ENCODE assay signal across 1 cellular context in the genomic region with DNA sequence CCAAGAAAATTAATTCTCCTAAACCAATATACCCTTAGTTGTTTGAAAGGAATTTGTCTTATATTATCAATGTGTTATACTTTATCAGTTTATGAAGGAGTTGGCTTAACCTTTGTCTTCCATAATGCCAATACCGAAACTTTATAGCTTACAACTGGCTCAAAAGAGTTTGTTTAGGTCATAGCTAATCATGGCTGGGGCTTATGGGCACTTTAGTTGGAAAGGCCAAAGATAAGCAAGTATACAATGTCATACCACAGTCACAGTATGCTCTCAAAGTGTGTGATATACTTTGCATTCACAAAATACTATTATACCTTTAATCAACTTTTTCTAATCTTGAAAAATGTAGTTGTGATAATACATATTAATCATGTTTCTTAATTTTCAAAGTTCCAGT.
TF ChIP-seq lines count a peak whose summit lies in the region.

No MANE protein-coding gene starts in this region.

TF ChIP-seq in HEK293, 187 proteins besides CTCF, POLR2A, EP300 and RAD21 (continued from another document):
- TF ChIP-seq HOXD13 (CRISPR knock-in tag; IDR thresholded peaks at IDR 0.05; ENCODE audit: borderline replicate concordance) (no peak), TCF7L2 (IDR thresholded peaks at IDR 0.05; ENCODE audit: borderline replicate concordance, low read depth, low read length) (peak; percentile 63; the same call in 1 of the 2 replicates), ZEB2 (tag by site-specific recombination; IDR thresholded peaks at IDR 0.05) (no peak), ZNF560 (tag by site-specific recombination; IDR thresholded peaks at IDR 0.05; ENCODE audit: borderline replicate concordance) (no peak), ZNF561 (tag by site-specific recombination; IDR thresholded peaks at IDR 0.05; ENCODE audit: borderline replicate concordance) (no peak), FEZF1 (tag by site-specific recombination; IDR thresholded peaks at IDR 0.05) (peak; percentile 56), ZNF747 (tag by site-specific recombination; IDR thresholded peaks at IDR 0.05) (no peak), HOXC10 (CRISPR knock-in tag; IDR thresholded peaks at IDR 0.05) (no peak), GLIS1 (tag by site-specific recombination; IDR thresholded peaks at IDR 0.05) (no peak), ZNF341 (tag by site-specific recombination; IDR thresholded peaks at IDR 0.05; ENCODE audit: low read depth) (no peak), ZFP41 (tag by site-specific recombination; IDR thresholded peaks at IDR 0.05; ENCODE audit: borderline replicate concordance) (no peak), ZNF777 (tag by site-specific recombination; IDR thresholded peaks at IDR 0.05; ENCODE audit: borderline replicate concordance) (no peak), BCL11A (tag by site-specific recombination; IDR thresholded peaks at IDR 0.05; ENCODE audit: low read depth) (no peak), ZNF670 (tag by site-specific recombination; IDR thresholded peaks at IDR 0.05; ENCODE audit: low read depth) (no peak), ZNF391 (tag by site-specific recombination; IDR thresholded peaks at IDR 0.05; ENCODE audit: borderline replicate concordance, low read depth) (no peak), KLF8 (tag by site-specific recombination; IDR thresholded peaks at IDR 0.05) (no peak), ZNF596 (tag by site-specific recombination; IDR thresholded peaks at IDR 0.05) (no peak), OSR2 (tag by site-specific recombination; IDR thresholded peaks at IDR 0.05) (peak; percentile 22; the same call in 1 of the 2 replicates), ZXDB (tag by site-specific recombination; IDR thresholded peaks at IDR 0.05) (peak; percentile 34; the same call in 1 of the 2 replicates), ZNF843 (tag by site-specific recombination; IDR thresholded peaks at IDR 0.05) (peak; percentile 63; the same call in 1 of the 2 replicates), REPIN1 (tag by site-specific recombination; IDR thresholded peaks at IDR 0.05; ENCODE audit: low read depth) (no peak), ZNF629 (tag by site-specific recombination; IDR thresholded peaks at IDR 0.05) (peak; percentile 47)
- TF ChIP-seq, protein P1, sequence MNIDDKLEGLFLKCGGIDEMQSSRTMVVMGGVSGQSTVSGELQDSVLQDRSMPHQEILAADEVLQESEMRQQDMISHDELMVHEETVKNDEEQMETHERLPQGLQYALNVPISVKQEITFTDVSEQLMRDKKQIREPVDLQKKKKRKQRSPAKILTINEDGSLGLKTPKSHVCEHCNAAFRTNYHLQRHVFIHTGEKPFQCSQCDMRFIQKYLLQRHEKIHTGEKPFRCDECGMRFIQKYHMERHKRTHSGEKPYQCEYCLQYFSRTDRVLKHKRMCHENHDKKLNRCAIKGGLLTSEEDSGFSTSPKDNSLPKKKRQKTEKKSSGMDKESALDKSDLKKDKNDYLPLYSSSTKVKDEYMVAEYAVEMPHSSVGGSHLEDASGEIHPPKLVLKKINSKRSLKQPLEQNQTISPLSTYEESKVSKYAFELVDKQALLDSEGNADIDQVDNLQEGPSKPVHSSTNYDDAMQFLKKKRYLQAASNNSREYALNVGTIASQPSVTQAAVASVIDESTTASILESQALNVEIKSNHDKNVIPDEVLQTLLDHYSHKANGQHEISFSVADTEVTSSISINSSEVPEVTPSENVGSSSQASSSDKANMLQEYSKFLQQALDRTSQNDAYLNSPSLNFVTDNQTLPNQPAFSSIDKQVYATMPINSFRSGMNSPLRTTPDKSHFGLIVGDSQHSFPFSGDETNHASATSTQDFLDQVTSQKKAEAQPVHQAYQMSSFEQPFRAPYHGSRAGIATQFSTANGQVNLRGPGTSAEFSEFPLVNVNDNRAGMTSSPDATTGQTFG (tag by site-specific recombination; IDR thresholded peaks at IDR 0.05; ENCODE audit: borderline replicate concordance) = no peak
- TF ChIP-seq, protein P2, sequence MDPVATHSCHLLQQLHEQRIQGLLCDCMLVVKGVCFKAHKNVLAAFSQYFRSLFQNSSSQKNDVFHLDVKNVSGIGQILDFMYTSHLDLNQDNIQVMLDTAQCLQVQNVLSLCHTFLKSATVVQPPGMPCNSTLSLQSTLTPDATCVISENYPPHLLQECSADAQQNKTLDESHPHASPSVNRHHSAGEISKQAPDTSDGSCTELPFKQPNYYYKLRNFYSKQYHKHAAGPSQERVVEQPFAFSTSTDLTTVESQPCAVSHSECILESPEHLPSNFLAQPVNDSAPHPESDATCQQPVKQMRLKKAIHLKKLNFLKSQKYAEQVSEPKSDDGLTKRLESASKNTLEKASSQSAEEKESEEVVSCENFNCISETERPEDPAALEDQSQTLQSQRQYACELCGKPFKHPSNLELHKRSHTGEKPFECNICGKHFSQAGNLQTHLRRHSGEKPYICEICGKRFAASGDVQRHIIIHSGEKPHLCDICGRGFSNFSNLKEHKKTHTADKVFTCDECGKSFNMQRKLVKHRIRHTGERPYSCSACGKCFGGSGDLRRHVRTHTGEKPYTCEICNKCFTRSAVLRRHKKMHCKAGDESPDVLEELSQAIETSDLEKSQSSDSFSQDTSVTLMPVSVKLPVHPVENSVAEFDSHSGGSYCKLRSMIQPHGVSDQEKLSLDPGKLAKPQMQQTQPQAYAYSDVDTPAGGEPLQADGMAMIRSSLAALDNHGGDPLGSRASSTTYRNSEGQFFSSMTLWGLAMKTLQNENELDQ (tag by site-specific recombination; IDR thresholded peaks at IDR 0.05; ENCODE audit: low read depth) = no peak
- TF ChIP-seq, protein P3, sequence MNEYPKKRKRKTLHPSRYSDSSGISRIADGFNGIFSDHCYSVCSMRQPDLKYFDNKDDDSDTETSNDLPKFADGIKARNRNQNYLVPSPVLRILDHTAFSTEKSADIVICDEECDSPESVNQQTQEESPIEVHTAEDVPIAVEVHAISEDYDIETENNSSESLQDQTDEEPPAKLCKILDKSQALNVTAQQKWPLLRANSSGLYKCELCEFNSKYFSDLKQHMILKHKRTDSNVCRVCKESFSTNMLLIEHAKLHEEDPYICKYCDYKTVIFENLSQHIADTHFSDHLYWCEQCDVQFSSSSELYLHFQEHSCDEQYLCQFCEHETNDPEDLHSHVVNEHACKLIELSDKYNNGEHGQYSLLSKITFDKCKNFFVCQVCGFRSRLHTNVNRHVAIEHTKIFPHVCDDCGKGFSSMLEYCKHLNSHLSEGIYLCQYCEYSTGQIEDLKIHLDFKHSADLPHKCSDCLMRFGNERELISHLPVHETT (tag by site-specific recombination; IDR thresholded peaks at IDR 0.05) = no peak
- TF ChIP-seq, protein P4, sequence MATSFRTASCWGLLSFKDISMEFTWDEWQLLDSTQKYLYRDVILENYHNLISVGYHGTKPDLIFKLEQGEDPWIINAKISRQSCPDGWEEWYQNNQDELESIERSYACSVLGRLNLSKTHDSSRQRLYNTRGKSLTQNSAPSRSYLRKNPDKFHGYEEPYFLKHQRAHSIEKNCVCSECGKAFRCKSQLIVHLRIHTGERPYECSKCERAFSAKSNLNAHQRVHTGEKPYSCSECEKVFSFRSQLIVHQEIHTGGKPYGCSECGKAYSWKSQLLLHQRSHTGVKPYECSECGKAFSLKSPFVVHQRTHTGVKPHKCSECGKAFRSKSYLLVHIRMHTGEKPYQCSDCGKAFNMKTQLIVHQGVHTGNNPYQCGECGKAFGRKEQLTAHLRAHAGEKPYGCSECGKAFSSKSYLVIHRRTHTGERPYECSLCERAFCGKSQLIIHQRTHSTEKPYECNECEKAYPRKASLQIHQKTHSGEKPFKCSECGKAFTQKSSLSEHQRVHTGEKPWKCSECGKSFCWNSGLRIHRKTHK (tag by site-specific recombination; IDR thresholded peaks at IDR 0.05) = no peak
- TF ChIP-seq, protein P5, sequence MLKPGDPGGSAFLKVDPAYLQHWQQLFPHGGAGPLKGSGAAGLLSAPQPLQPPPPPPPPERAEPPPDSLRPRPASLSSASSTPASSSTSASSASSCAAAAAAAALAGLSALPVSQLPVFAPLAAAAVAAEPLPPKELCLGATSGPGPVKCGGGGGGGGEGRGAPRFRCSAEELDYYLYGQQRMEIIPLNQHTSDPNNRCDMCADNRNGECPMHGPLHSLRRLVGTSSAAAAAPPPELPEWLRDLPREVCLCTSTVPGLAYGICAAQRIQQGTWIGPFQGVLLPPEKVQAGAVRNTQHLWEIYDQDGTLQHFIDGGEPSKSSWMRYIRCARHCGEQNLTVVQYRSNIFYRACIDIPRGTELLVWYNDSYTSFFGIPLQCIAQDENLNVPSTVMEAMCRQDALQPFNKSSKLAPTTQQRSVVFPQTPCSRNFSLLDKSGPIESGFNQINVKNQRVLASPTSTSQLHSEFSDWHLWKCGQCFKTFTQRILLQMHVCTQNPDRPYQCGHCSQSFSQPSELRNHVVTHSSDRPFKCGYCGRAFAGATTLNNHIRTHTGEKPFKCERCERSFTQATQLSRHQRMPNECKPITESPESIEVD (tag by site-specific recombination; IDR thresholded peaks at IDR 0.05) = peak; percentile 59
- TF ChIP-seq, protein P6, sequence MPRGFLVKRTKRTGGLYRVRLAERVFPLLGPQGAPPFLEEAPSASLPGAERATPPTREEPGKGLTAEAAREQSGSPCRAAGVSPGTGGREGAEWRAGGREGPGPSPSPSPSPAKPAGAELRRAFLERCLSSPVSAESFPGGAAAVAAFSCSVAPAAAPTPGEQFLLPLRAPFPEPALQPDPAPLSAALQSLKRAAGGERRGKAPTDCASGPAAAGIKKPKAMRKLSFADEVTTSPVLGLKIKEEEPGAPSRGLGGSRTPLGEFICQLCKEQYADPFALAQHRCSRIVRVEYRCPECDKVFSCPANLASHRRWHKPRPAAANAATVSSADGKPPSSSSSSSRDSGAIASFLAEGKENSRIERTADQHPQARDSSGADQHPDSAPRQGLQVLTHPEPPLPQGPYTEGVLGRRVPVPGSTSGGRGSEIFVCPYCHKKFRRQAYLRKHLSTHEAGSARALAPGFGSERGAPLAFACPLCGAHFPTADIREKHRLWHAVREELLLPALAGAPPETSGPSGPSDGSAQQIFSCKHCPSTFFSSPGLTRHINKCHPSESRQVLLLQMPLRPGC (tag by site-specific recombination; IDR thresholded peaks at IDR 0.05) = no peak
- TF ChIP-seq, protein P7, sequence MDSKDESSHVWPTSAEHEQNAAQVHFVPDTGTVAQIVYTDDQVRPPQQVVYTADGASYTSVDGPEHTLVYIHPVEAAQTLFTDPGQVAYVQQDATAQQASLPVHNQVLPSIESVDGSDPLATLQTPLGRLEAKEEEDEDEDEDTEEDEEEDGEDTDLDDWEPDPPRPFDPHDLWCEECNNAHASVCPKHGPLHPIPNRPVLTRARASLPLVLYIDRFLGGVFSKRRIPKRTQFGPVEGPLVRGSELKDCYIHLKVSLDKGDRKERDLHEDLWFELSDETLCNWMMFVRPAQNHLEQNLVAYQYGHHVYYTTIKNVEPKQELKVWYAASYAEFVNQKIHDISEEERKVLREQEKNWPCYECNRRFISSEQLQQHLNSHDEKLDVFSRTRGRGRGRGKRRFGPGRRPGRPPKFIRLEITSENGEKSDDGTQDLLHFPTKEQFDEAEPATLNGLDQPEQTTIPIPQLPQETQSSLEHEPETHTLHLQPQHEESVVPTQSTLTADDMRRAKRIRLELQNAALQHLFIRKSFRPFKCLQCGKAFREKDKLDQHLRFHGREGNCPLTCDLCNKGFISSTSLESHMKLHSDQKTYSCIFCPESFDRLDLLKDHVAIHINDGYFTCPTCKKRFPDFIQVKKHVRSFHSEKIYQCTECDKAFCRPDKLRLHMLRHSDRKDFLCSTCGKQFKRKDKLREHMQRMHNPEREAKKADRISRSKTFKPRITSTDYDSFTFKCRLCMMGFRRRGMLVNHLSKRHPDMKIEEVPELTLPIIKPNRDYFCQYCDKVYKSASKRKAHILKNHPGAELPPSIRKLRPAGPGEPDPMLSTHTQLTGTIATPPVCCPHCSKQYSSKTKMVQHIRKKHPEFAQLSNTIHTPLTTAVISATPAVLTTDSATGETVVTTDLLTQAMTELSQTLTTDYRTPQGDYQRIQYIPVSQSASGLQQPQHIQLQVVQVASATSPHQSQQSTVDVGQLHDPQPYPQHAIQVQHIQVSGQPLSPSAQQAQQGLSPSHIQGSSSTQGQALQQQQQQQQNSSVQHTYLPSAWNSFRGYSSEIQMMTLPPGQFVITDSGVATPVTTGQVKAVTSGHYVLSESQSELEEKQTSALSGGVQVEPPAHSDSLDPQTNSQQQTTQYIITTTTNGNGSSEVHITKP (tag by site-specific recombination; IDR thresholded peaks at IDR 0.05) = no peak
- TF ChIP-seq, protein P8, sequence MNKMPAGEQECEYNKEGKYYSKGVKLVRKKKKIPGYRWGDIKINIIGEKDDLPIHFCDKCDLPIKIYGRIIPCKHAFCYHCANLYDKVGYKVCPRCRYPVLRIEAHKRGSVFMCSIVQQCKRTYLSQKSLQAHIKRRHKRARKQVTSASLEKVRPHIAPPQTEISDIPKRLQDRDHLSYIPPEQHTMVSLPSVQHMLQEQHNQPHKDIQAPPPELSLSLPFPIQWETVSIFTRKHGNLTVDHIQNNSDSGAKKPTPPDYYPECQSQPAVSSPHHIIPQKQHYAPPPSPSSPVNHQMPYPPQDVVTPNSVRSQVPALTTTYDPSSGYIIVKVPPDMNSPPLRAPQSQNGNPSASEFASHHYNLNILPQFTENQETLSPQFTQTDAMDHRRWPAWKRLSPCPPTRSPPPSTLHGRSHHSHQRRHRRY (tag by site-specific recombination; IDR thresholded peaks at IDR 0.05) = no peak
TF ChIP-seq in HEK293: peak in this region for 7.
